Comparison of ENCODE assay signal across 8 cellular contexts in genomic region chr11:122882189-122882808, GRCh38. TPM values are rescaled to one million over a fixed set of nuclear protein-coding genes. Genes with fewer than 3 reads are reported as not detected.
A peak's percentile ranks its signal among the peaks of the same experiment; 100 is the strongest.
DNase-seq lines count a peak whose midpoint lies in the region; ATAC-seq, FAIRE-seq and TF ChIP-seq lines count a peak whose summit lies in the region.

JHY (plus strand) TSS chr11:122882759; CDS start chr11:122885850, 3,091 bp downstream.

- intact Hi-C loops in GM12878 (cut with micrococcal nuclease; ENCODE audit: unreplicated experiment), result no loop called here

- TF ChIP-seq POLR2A in GM12878 (IDR thresholded peaks at IDR 0.05; ENCODE audit: low read depth, low read length), result no peak
- no peak for TF ChIP-seq POLR2A in upper lobe of left lung (IDR thresholded peaks at IDR 0.05)

- H3K27me3 Mint-ChIP-seq in activated naive CD4-positive, alpha-beta T cell treated with anti-CD3 and anti-CD28 coated beads, Interleukin-2, amount 50 U/mL, for 24 hours, result no peaks in the 10 kb centered on the region

- ATAC-seq in GM12878 (no peak), lung (ENCODE audit: insufficient read depth, low FRiP score) (no peak), upper lobe of left lung (ENCODE audit: low FRiP score in 2 of 2) (no peak)

- peaks cover 10% of the 10 kb centered on the region for H3K36me3 Mint-ChIP-seq in activated naive CD4-positive, alpha-beta T cell treated with anti-CD3 and anti-CD28 coated beads, Interleukin-2, amount 50 U/mL, for 24 hours

- in situ Hi-C loops in GM12878 (cut with MboI), result no loop called here

- POLR2A ChIA-PET in GM12878 (lab: Charles Lee), result interaction anchor here (1.0 to 2.5 kb wide), 6 partner anchors 9 to 184 kb away, joined by 3 to 13 read pairs (median 6); no protein-coding TSS in a partner anchor

- RAD21 ChIA-PET in GM12878 (lab: Charles Lee; ENCODE audit: unreplicated experiment), result interaction anchor here (2.2 to 4.1 kb wide), 4 partner anchors 12 to 19 kb away, joined by 14 to 36 read pairs (median 24); no protein-coding TSS in a partner anchor

- DNase-seq in activated naive CD4-positive, alpha-beta T cell treated with anti-CD3 and anti-CD28 coated beads, Interleukin-2, amount 50 U/mL, for 16 hours, result no peak
- no peak for DNase-seq in GM12878 (ENCODE audit: low read depth, low spot score)
- no peak for DNase-seq in lung (ENCODE audit: low spot score)
- DNase-seq in upper lobe of left lung, result no peak
- DNase-seq in HCEC 1CT, result no peak
- no peak for DNase-seq in glomerular visceral epithelial cell (ENCODE audit: extremely low spot score)
- no peak for DNase-seq in kidney glomerular epithelial cell (lab: John Stamatoyannopoulos, UW)

- H3K4me1 ChIP-seq in GM12878 (ENCODE audit: control insufficient read depth, insufficient read depth, low read length) (no peaks in the 10 kb centered on the region; the same call in 1 of the 2 replicates), lung (ENCODE audit: control insufficient read depth in 2 of 2, insufficient read depth in 2 of 2, low read length in 2 of 2) (no peaks in the 10 kb centered on the region), upper lobe of left lung (peaks cover 0 to 14% (median 6%) of the 10 kb centered on the region in 4 donors)

- H3K27me3 ChIP-seq in GM12878 (replicated peaks in 1 of 2; ENCODE audit: control insufficient read depth in 2 of 2, insufficient read depth in 2 of 2, low read length in 1 of 2), result no peaks in the 10 kb centered on the region
- no peaks in the 10 kb centered on the region for H3K27me3 ChIP-seq in lung (ENCODE audit: control insufficient read depth, insufficient read depth)
- no peaks in the 10 kb centered on the region for H3K27me3 ChIP-seq in upper lobe of left lung

- H3K36me3 ChIP-seq in GM12878 (ENCODE audit: control insufficient read depth in 2 of 2, insufficient read depth in 2 of 2, low read length in 1 of 2), result no peaks in the 10 kb centered on the region
- peaks cover 0 to 2% of the 10 kb centered on the region in 2 donors for H3K36me3 ChIP-seq in lung (ENCODE audit: control insufficient read depth in 2 of 2, insufficient read depth in 2 of 2, low read length in 2 of 2)
- H3K36me3 ChIP-seq in upper lobe of left lung, result no peaks in the 10 kb centered on the region

- H3K4me1 Mint-ChIP-seq in activated naive CD4-positive, alpha-beta T cell treated with anti-CD3 and anti-CD28 coated beads, Interleukin-2, amount 50 U/mL, for 24 hours, result peaks cover 33% of the 10 kb centered on the region

- CTCF ChIA-PET in GM12878 (lab: Yijun Ruan, JAX), result interaction anchor here (20.9 kb wide), 1 partner anchor 28 kb away, joined by 275 read pairs; no protein-coding TSS in a partner anchor

- H3K4me3 Mint-ChIP-seq in activated naive CD4-positive, alpha-beta T cell treated with anti-CD3 and anti-CD28 coated beads, Interleukin-2, amount 50 U/mL, for 24 hours, result peak within 1 kb of the TSS; percentile 90

- TF ChIP-seq CTCF in GM12878 (IDR thresholded peaks at IDR 0.05 in 2 of 3, conservative IDR thresholded peaks at IDR 0.05 in 1 of 3; ENCODE audit: control insufficient read depth in 2 of 3, extremely low read depth in 1 of 3, insufficient read depth in 1 of 3, low read depth in 3 of 3, low read length in 3 of 3), result no peak
- no peak for TF ChIP-seq CTCF in lung (IDR thresholded peaks at IDR 0.05; ENCODE audit: control extremely low read depth, extremely low read depth)
- TF ChIP-seq CTCF in upper lobe of left lung (IDR thresholded peaks at IDR 0.05), result no peak

- H4K20me1 ChIP-seq in GM12878 (ENCODE audit: control insufficient read depth, insufficient read depth), result no peaks in the 10 kb centered on the region

- no peak for FAIRE-seq in GM12878 (lab: Jason Lieb, UNC)

- peak within 1 kb of the TSS; percentile 81 for H3K4me2 ChIP-seq in GM12878 (ENCODE audit: control insufficient read depth, insufficient read depth)

- H3K9ac ChIP-seq in GM12878 (ENCODE audit: control insufficient read depth, insufficient read depth, low read length), result peak within 1 kb of the TSS; percentile 69

- H3K4me3 ChIP-seq in GM12878, result peak within 1 kb of the TSS; percentile 76
- H3K4me3 ChIP-seq in lung, result peak within 1 kb of the TSS; percentile 64
- H3K4me3 ChIP-seq in upper lobe of left lung, result peak within 1 kb of the TSS; percentile 61 to 85 (median 70)

- peak within 1 kb of the TSS; percentile 87 for H3K27ac Mint-ChIP-seq in activated naive CD4-positive, alpha-beta T cell treated with anti-CD3 and anti-CD28 coated beads, Interleukin-2, amount 50 U/mL, for 24 hours

- H3K9me3 ChIP-seq in GM12878 (replicated peaks; ENCODE audit: control insufficient read depth, insufficient read depth, low read length) (no peaks in the 10 kb centered on the region), lung (ENCODE audit: control insufficient read depth in 2 of 2, insufficient read depth in 1 of 2, low read length in 1 of 2) (no peaks in the 10 kb centered on the region), upper lobe of left lung (no peaks in the 10 kb centered on the region)

- peak within 1 kb of the TSS; percentile 86 for H2AFZ ChIP-seq in GM12878 (ENCODE audit: control insufficient read depth, low read depth, low read length)

- peak within 1 kb of the TSS; percentile 71 for H3K27ac ChIP-seq in GM12878 (ENCODE audit: control insufficient read depth, insufficient read depth)
- peak within 1 kb of the TSS in 1 of 2 donors; percentile 97 for H3K27ac ChIP-seq in lung (ENCODE audit: low read depth in 1 of 2, low read length in 1 of 2)
- peak within 1 kb of the TSS; percentile 86 to 91 (median 88) for H3K27ac ChIP-seq in upper lobe of left lung

- no peaks in the 10 kb centered on the region for H3K79me2 ChIP-seq in GM12878 (ENCODE audit: control insufficient read depth, insufficient read depth, low read length)

- no TSS peak for BruUV-seq in GM12878 (replicated peaks; lab: Mats Ljungman, UMichigan)

- no peaks in the 10 kb centered on the region for H3K9me3 Mint-ChIP-seq in activated naive CD4-positive, alpha-beta T cell treated with anti-CD3 and anti-CD28 coated beads, Interleukin-2, amount 50 U/mL, for 24 hours

- WGBS in GM12878 (ENCODE audit: insufficient coverage, insufficient replicate concordance, low lambda C conversion rate, missing lambda C conversion rate), result 31% methylated on average over 32 of the region's 33 CpGs
- WGBS in lung, 2 donors, result 29 to 30% methylated on average over 33 of the region's 33 CpGs
- WGBS in upper lobe of left lung, 2 donors, result 32 to 33% methylated on average over 28 to 31 of the region's 33 CpGs

- no peak for TF ChIP-seq RAD21 in GM12878 (IDR thresholded peaks at IDR 0.05; ENCODE audit: insufficient read depth, low read depth, low read length)

- SMC1A ChIA-PET in GM12878 (lab: Charles Lee; ENCODE audit: uncharacterized antibody, unreplicated experiment), result interaction anchor here (0.7 to 8.2 kb wide), 4 partner anchors 8 to 28 kb away, joined by 3 to 146 read pairs (median 19); no protein-coding TSS in a partner anchor

- no peak for TF ChIP-seq EP300 in GM12878 (IDR thresholded peaks at IDR 0.05; ENCODE audit: borderline replicate concordance in 1 of 2, control insufficient read depth in 1 of 2, low read depth in 2 of 2, low read length in 2 of 2)
- no peak for TF ChIP-seq EP300 in upper lobe of left lung (IDR thresholded peaks at IDR 0.05)

TF ChIP-seq in GM12878, 131 proteins besides CTCF, POLR2A, EP300 and RAD21:
- TF ChIP-seq NR2F1 (conservative IDR thresholded peaks at IDR 0.05), result 0 out of 2 replicates have a peak, but pooled peaks have one; percentile 60
- no peak for TF ChIP-seq CREB1 (IDR thresholded peaks at IDR 0.05; ENCODE audit: low read depth)
- no peak for TF ChIP-seq SIX5 (IDR thresholded peaks at IDR 0.05; ENCODE audit: low read depth, low read length, severe bottlenecking)
- TF ChIP-seq NR2C2 (IDR thresholded peaks at IDR 0.05; ENCODE audit: borderline replicate concordance, control insufficient read depth, insufficient read length, low read depth), result no peak
- TF ChIP-seq, protein P1, sequence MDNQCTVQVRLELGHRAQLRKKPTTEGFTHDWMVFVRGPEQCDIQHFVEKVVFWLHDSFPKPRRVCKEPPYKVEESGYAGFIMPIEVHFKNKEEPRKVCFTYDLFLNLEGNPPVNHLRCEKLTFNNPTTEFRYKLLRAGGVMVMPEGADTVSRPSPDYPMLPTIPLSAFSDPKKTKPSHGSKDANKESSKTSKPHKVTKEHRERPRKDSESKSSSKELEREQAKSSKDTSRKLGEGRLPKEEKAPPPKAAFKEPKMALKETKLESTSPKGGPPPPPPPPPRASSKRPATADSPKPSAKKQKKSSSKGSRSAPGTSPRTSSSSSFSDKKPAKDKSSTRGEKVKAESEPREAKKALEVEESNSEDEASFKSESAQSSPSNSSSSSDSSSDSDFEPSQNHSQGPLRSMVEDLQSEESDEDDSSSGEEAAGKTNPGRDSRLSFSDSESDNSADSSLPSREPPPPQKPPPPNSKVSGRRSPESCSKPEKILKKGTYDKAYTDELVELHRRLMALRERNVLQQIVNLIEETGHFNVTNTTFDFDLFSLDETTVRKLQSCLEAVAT (IDR thresholded peaks at IDR 0.05), result peak; percentile 92
- TF ChIP-seq SUZ12 (IDR thresholded peaks at IDR 0.05; ENCODE audit: unreplicated experiment), result peak; percentile 86
TF ChIP-seq in GM12878: peak in this region for 3.

RNA-seq across cellular contexts. Expression of gene JHY, which starts in this region (rescaled TPM):
- total RNA-seq in GM12878 (2013; cell fraction: nucleolus; rRNA removed), result 30.2 and 30.7 TPM in 2 replicates
- total RNA-seq in GM12878 (2014; rRNA removed) (4.7 and 5.6 TPM in 2 replicates), GM12878 (2014; rRNA removed; fragmentation: Illumina TruSeq; extraction: Trizol) (5.5 and 5.8 TPM in 2 replicates), GM12878 (2021) (4.4 and 5.1 TPM in 2 replicates), lung (10 to 100 TPM; 10.8 to 11.0 TPM), upper lobe of left lung (10 to 100 TPM in 2 of 6 donors, 1 to 10 TPM in 4; 5.5 to 20.9 (median 8.8) TPM)
- polyA plus RNA-seq in GM12878 (2011; ENCODE audit: low read depth), result 0.55 TPM
- polyA plus RNA-seq in GM12878 (2011; rRNA removed) (7.1 and 9.1 TPM in 2 replicates), GM12878 (2014; fragmentation: Illumina TruSeq; extraction: Trizol) (5.9 and 7.4 TPM in 2 replicates), GM12878 (2014; fragmentation: Nextera tagmentation; extraction: Ambion mirVana) (1 to 10 TPM in 1 of 2 experiments, under 1 TPM in 1; 0.90 to 1.8 TPM), GM12878 (2014; rRNA removed) (3.7 and 4.6 TPM in 2 replicates), GM12878 (2016; fragmentation: Nextera tagmentation; extraction: Ambion mirVana) (1 to 10 TPM; 5.4 to 7.1 TPM), lung (1 to 10 TPM; 2.4 to 3.7 TPM)
- 3.9 and 4.1 TPM in 2 replicates for polyA plus RNA-seq in GM12878 (2011; cell fraction: cytosol; rRNA removed)
- polyA plus RNA-seq in GM12878 (2011; cell fraction: nucleus; rRNA removed), result 4.0 and 4.7 TPM in 2 replicates
- 0.60 and 1.2 TPM in 2 replicates for polyA plus RNA-seq in GM12878 (2012)
- 4.5 and 6.7 TPM in 2 replicates for polyA minus RNA-seq in GM12878 (2011; rRNA and poly(A)+ RNA removed)
- polyA minus RNA-seq in GM12878 (2011; cell fraction: cytosol; rRNA and poly(A)+ RNA removed), result 2.1 and 3.0 TPM in 2 replicates
- polyA minus RNA-seq in GM12878 (2011; cell fraction: nucleus; rRNA and poly(A)+ RNA removed), result 4.5 and 6.9 TPM in 2 replicates
